19 cellular contexts compared by ENCODE assay signal in the genomic region with DNA sequence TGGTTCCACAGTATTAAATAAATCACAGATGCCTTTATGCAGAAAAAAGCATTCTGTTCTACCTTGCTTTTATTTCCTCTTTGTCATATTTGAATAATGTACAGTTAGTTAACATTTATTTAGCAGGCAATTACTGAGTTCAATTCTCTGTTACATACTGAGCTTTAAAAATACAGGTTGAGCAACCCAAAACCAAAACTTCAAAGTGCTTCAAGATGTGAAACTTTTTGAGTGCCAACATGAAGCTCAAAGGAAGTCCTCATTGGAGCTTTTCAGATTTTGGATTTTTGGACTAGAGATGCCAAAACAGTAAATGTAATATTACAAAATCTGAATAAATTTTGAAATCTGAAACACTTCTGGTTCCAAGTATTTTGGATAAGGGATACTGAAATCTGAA.
"Had no signal": no experiment of that assay in that cellular context is flagged by ENCODE, and none has a peak within 500 bp of the region (broad histone marks: within the 10 kb centered on the region; RNA-seq: fewer than 3 reads in every experiment).

No MANE protein-coding gene starts in this region.

- ATAC-seq: activated naive CD4-positive, alpha-beta T cell treated with anti-CD3 and anti-CD28 coated beads, Interleukin-2, amount 50 U/mL, for 72 hours; lower lobe of right lung; natural killer cell; stimulated activated effector memory CD8-positive, alpha-beta T cell treated with anti-CD3 and anti-CD28 coated beads, Interleukin-12 subunit alpha, Interleukin-12 subunit beta, amount 100 ng/mL, for 72 hours had no signal

- H3K4me1 ChIP-seq: esophagus squamous epithelium, lower lobe of right lung, vagina had no signal

- H3K4me3 ChIP-seq: esophagus squamous epithelium, lower lobe of right lung, ovary, sigmoid colon, stomach, vagina had no signal

- H3K36me3 ChIP-seq: ovary had no signal

- H3K9me3 ChIP-seq: esophagus squamous epithelium, lower lobe of right lung, ovary, sigmoid colon, stomach, vagina had no signal

- H3K27ac ChIP-seq: esophagus squamous epithelium, lower lobe of right lung, ovary, sigmoid colon, stomach, vagina had no signal

- H3K27me3 ChIP-seq: esophagus squamous epithelium, ovary, sigmoid colon, stomach, vagina had no signal

- DNase-seq: activated CD4-positive, CD25-positive, alpha-beta regulatory T cell treated with anti-CD3 and anti-CD28 coated beads, Interleukin-2, amount 50 U/mL, for 72 hours; activated gamma-delta T cell; cerebellar nuclear complex; cortex of kidney; effector CD4-positive, alpha-beta T cell; esophagus squamous epithelium; foreskin melanocyte; head of caudate nucleus; lower lobe of right lung; natural killer cell; ovary; sigmoid colon; stimulated activated CD4-positive, alpha-beta T cell treated with anti-CD3 and anti-CD28 coated beads, Interleukin-4, amount 100 ng/mL, for 24 hours; stomach; T1000; trophoblast cell had no signal
